22 cellular contexts compared by ENCODE assay signal in the genomic region with DNA sequence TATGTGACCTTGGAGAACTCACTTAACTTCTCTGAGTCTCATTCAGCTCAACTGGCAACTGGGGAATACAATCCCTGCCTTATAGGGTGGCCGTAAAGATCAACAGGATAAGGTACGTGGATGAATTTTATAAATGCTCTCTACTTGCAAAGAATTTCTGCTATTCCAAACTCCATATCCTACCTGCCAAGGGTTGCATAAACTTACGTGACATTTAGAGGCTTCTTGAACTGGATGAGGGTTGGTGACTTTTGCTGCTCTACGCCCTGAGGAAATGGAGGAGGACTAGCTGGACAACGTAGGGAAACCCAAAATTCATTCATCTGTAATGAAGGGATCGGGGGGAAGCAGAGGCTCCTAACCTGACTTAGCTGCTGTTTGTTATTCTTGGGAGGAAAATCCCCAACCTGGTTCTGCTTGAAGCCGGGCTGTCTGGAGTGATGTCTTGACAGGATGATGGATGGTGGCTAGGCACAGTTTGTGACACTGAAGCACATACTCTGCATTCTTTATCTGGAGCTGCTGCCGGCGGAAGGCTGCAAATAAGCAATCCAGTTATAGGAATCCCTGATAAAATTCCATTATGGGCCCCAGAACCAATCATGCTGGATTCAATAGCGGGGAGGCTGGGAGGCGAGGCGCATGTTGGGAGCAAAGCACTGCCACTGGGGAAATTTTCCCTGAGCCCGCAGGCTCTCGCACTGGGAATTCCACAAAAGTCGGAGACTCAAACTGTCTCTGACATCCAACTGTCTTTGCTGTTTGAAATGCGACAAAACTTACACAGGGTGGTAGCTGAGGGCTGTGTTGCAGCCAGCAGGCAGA.
DNase-seq lines count a peak whose midpoint lies in the region; ATAC-seq lines count a peak whose summit lies in the region.
"Had no signal": no experiment of that assay in that cellular context is flagged by ENCODE, and none has a peak within 500 bp of the region (broad histone marks: within the 10 kb centered on the region; RNA-seq: fewer than 3 reads in every experiment).

No MANE protein-coding gene starts in this region.

- H3K27me3 ChIP-seq in BLaER1 treated with 17β-estradiol and CSF1 and Interleukin-3, amounts not matched to agents 10 nM and 100 nM, result no peaks in the 10 kb centered on the region
- H3K27me3 ChIP-seq in trophoblast cell (ENCODE audit: insufficient read depth, low read length), result no peaks in the 10 kb centered on the region
- no peaks in the 10 kb centered on the region for H3K27me3 ChIP-seq in mesendoderm (ENCODE audit: insufficient read depth, low read length, poor library complexity)

- WGBS in trophoblast cell (ENCODE audit: extremely low coverage, insufficient coverage, insufficient read length), result no CpG with 5 or more reads among the region's 16 CpGs
- WGBS in mesendoderm (ENCODE audit: extremely low coverage, insufficient coverage, low lambda C conversion rate), result no CpG with 5 or more reads among the region's 16 CpGs

- H3K9ac ChIP-seq in BLaER1 treated with 17β-estradiol and CSF1 and Interleukin-3, amounts not matched to agents 10 nM and 100 nM, result peak overlapping the region in 4 of 11 experiments; percentile 36 to 58 (median 44); a peak in 6 of 22 replicates
- H3K9ac ChIP-seq in trophoblast cell (ENCODE audit: low read length) (no peak overlapping the region), mesendoderm (ENCODE audit: low read length) (no peak overlapping the region)
- H3K9ac ChIP-seq: KMS-11 had no signal

- no peak overlapping the region for H3K4ac ChIP-seq in trophoblast cell (ENCODE audit: low read depth, low read length)
- H3K4ac ChIP-seq in mesendoderm (ENCODE audit: low read depth, low read length), result no peak overlapping the region

- H4K8ac ChIP-seq in trophoblast cell (ENCODE audit: low read depth, low read length) (no peak overlapping the region), mesendoderm (ENCODE audit: low read depth, low read length) (no peak overlapping the region)

- H2BK120ac ChIP-seq in trophoblast cell (ENCODE audit: insufficient read depth, low read length, poor library complexity), result no peak overlapping the region
- H2BK120ac ChIP-seq in mesendoderm (ENCODE audit: low read depth, low read length), result no peak overlapping the region

- H2AK5ac ChIP-seq in trophoblast cell (ENCODE audit: low read length) (no peak overlapping the region), mesendoderm (ENCODE audit: low read length) (no peak overlapping the region)

- peaks cover 0 to 5% (median 0%) of the 10 kb centered on the region in 11 experiments; a peak in 1 of 22 replicates for H3K9me3 ChIP-seq in BLaER1 treated with 17β-estradiol and CSF1 and Interleukin-3, amounts not matched to agents 10 nM and 100 nM (replicated peaks in 1 of 11)
- peaks cover 3% of the 10 kb centered on the region for H3K9me3 ChIP-seq in trophoblast cell (ENCODE audit: insufficient read depth, low read depth, low read length)
- H3K9me3 ChIP-seq: HAP-1 had no signal

- no peak overlapping the region for H2BK15ac ChIP-seq in mesendoderm (replicated peaks; ENCODE audit: low read depth)

- no peak overlapping the region for H2AFZ ChIP-seq in trophoblast cell (ENCODE audit: insufficient read depth, low read length, poor library complexity)
- H2AFZ ChIP-seq: GM23338 had no signal

- no peaks in the 10 kb centered on the region for H3K79me1 ChIP-seq in trophoblast cell (ENCODE audit: low read length)
- no peaks in the 10 kb centered on the region for H3K79me1 ChIP-seq in mesendoderm (ENCODE audit: low read length)

- no peak overlapping the region for H4K5ac ChIP-seq in mesendoderm (ENCODE audit: low read length)

- H4K91ac ChIP-seq in trophoblast cell (ENCODE audit: low read depth, low read length), result no peak overlapping the region

- H4K12ac ChIP-seq in trophoblast cell (ENCODE audit: low read depth, low read length), result no peak overlapping the region

- H3K27ac ChIP-seq in BLaER1 treated with 17β-estradiol and CSF1 and Interleukin-3, amounts not matched to agents 10 nM and 100 nM, result peak overlapping the region in 6 of 11 experiments; percentile 6 to 68 (median 46); a peak in 7 of 22 replicates
- no peak overlapping the region for H3K27ac ChIP-seq in trophoblast cell (ENCODE audit: low read depth, low read length)
- H3K27ac ChIP-seq in mesendoderm (ENCODE audit: low read depth, low read length), result no peak overlapping the region
- H3K27ac ChIP-seq: KMS-11 had no signal

- H2BK5ac ChIP-seq in trophoblast cell (ENCODE audit: low read depth, low read length, poor library complexity), result no peak overlapping the region
- no peak overlapping the region for H2BK5ac ChIP-seq in mesendoderm (ENCODE audit: low read length)

- peak overlapping the region; percentile 67 to 94 (median 81) for H3K4me2 ChIP-seq in BLaER1 treated with 17β-estradiol and CSF1 and Interleukin-3, amounts not matched to agents 10 nM and 100 nM
- H3K4me2 ChIP-seq in trophoblast cell (ENCODE audit: low read length) (no peak overlapping the region), mesendoderm (ENCODE audit: low read length) (no peak overlapping the region)
- H3K4me2 ChIP-seq: GM23338, KMS-11 had no signal

- no peaks in the 10 kb centered on the region for H4K20me1 ChIP-seq in BLaER1 treated with 17β-estradiol and CSF1 and Interleukin-3, amounts not matched to agents 10 nM and 100 nM

- no peak overlapping the region for H3K14ac ChIP-seq in trophoblast cell (ENCODE audit: low read length)

- H3K23ac ChIP-seq in trophoblast cell (ENCODE audit: low read length) (no peak overlapping the region), mesendoderm (ENCODE audit: low read length) (no peak overlapping the region)

- H3K56ac ChIP-seq in mesendoderm (ENCODE audit: low read length), result no peak overlapping the region

- H3K4me3 ChIP-seq in BLaER1 treated with 17β-estradiol and CSF1 and Interleukin-3, amounts not matched to agents 10 nM and 100 nM, result no peak overlapping the region
- H3K4me3 ChIP-seq in trophoblast cell (ENCODE audit: low read depth, low read length), result no peak overlapping the region
- no peak overlapping the region for H3K4me3 ChIP-seq in mesendoderm (ENCODE audit: low read length)
- H3K4me3 ChIP-seq: GM23338, HAP-1 had no signal

- H2BK12ac ChIP-seq in trophoblast cell (ENCODE audit: low read length), result no peak overlapping the region

- no peak overlapping the region for H3K18ac ChIP-seq in trophoblast cell (ENCODE audit: low read length)
- no peak overlapping the region for H3K18ac ChIP-seq in mesendoderm (ENCODE audit: low read length)

- ATAC-seq in GM18909 (IDR thresholded peaks at IDR 0.05; ENCODE audit: poor library complexity, unreplicated experiment), result no peak
- ATAC-seq: GM23338 had no signal

- peak; percentile 57 for DNase-seq in NCI-H82 (lab: John Stamatoyannopoulos, UW)
- peak; percentile 64 for DNase-seq in left kidney (ENCODE audit: low read depth, low spot score)
- peak; percentile 75 to 88 for DNase-seq in trophoblast cell
- DNase-seq in mesendoderm, result no peak
- no peak for DNase-seq in DMS153 (lab: John Stamatoyannopoulos, UW)
- DNase-seq: C1 segment of cervical spinal cord; CD4-positive, alpha-beta memory T cell; COR-L47; DND-41; IMR-90; MM.1S; NCI-H1694; NCI-H2029 treated with DMSO at 0.1 percent for 48 hours; NCI-H446 treated with DMSO at 0.1 percent for 48 hours; NCI-H526; RPMI8226; SHP77 treated with DMSO at 0.1 percent for 48 hours had no signal

- H3K79me2 ChIP-seq in trophoblast cell (ENCODE audit: control insufficient read depth, insufficient read depth, low read length, poor library complexity) (no peaks in the 10 kb centered on the region), mesendoderm (ENCODE audit: control insufficient read depth, insufficient read depth, low read length) (no peaks in the 10 kb centered on the region)

- H3K36me3 ChIP-seq in BLaER1 treated with 17β-estradiol and CSF1 and Interleukin-3, amounts not matched to agents 10 nM and 100 nM, result no peaks in the 10 kb centered on the region
- H3K36me3 ChIP-seq in trophoblast cell (ENCODE audit: control insufficient read depth in 1 of 2, insufficient read depth in 2 of 2, low read length in 2 of 2) (no peaks in the 10 kb centered on the region), mesendoderm (ENCODE audit: control insufficient read depth, insufficient read depth, low read length) (no peaks in the 10 kb centered on the region)
- H3K36me3 ChIP-seq: HAP-1 had no signal

- peaks cover 45 to 77% (median 58%) of the 10 kb centered on the region in 10 experiments for H3K4me1 ChIP-seq in BLaER1 treated with 17β-estradiol and CSF1 and Interleukin-3, amounts not matched to agents 10 nM and 100 nM
- peaks cover 3 to 4% of the 10 kb centered on the region in 2 experiments for H3K4me1 ChIP-seq in trophoblast cell (ENCODE audit: control insufficient read depth in 1 of 2, insufficient read depth in 2 of 2, low read length in 2 of 2)
- H3K4me1 ChIP-seq in mesendoderm (ENCODE audit: control insufficient read depth, low read depth, low read length), result no peaks in the 10 kb centered on the region
- H3K4me1 ChIP-seq: HAP-1 had no signal

Comparison
In these comparisons a context has a peak if more than half of its experiments do, and no peak if none do; other contexts are left out.
1. H3K27ac ChIP-seq: peak in BLaER1 treated with 17β-estradiol and CSF1 and Interleukin-3, amounts not matched to agents 10 nM and 100 nM (6 of 11); none in trophoblast cell (single experiment) and mesendoderm (single experiment).
2. H3K4me2 ChIP-seq: peak in BLaER1 treated with 17β-estradiol and CSF1 and Interleukin-3, amounts not matched to agents 10 nM and 100 nM (11 of 11); none in trophoblast cell (single experiment) and mesendoderm (single experiment).
3. DNase-seq: peak in NCI-H82 (single experiment), left kidney (single experiment) and trophoblast cell (2 of 2); none in mesendoderm (single experiment) and DMS153 (single experiment).